10 cellular contexts compared by ENCODE assay signal in genomic region chr20:37543828-37544227, GRCh38. TPM values are rescaled to one million over a fixed set of nuclear protein-coding genes. Genes with fewer than 3 reads are reported as not detected.
A peak's percentile ranks its signal among the peaks of the same experiment; 100 is the strongest.
DNase-seq lines count a peak whose midpoint lies in the region; ATAC-seq and TF ChIP-seq lines count a peak whose summit lies in the region.
"Had no signal": no experiment of that assay in that cellular context is flagged by ENCODE, and none has a peak within 500 bp of the region (broad histone marks: within the 10 kb centered on the region; RNA-seq: fewer than 3 reads in every experiment).

No MANE protein-coding gene starts in this region.

- no peaks in the 10 kb centered on the region for H3K27me3 Mint-ChIP-seq in Caco-2 (ENCODE audit: insufficient read depth, unreplicated experiment)
- peaks cover 23% of the 10 kb centered on the region for H3K27me3 Mint-ChIP-seq in CD4-positive, alpha-beta T cell

- peaks cover 13% of the 10 kb centered on the region for H3K9me3 Mint-ChIP-seq in Caco-2 (ENCODE audit: unreplicated experiment)
- no peaks in the 10 kb centered on the region for H3K9me3 Mint-ChIP-seq in CD4-positive, alpha-beta T cell

- no peak overlapping the region for H3K4me3 Mint-ChIP-seq in Caco-2 (ENCODE audit: unreplicated experiment)
- no peak overlapping the region for H3K4me3 Mint-ChIP-seq in CD4-positive, alpha-beta T cell

- in situ Hi-C loops in GM13977 (cut with MboI; ENCODE audit: low pct_unique_long_range_greater_than_20kb, low sequenced_read_pairs, unreplicated experiment): no loop called here

- intact Hi-C loops in Caco-2 (cut with micrococcal nuclease; ENCODE audit: unreplicated experiment): no loop called here
- intact Hi-C loops in CD4-positive, alpha-beta T cell (cut with DNase I, micrococcal nuclease): no loop called here

- H3K27ac Mint-ChIP-seq in Caco-2 (ENCODE audit: unreplicated experiment): peak overlapping the region; percentile 23
- no peak overlapping the region for H3K27ac Mint-ChIP-seq in CD4-positive, alpha-beta T cell

- H3K36me3 Mint-ChIP-seq in Caco-2 (ENCODE audit: insufficient read depth, unreplicated experiment): peaks cover 6% of the 10 kb centered on the region
- no peaks in the 10 kb centered on the region for H3K36me3 Mint-ChIP-seq in CD4-positive, alpha-beta T cell (ENCODE audit: low read depth)

- POLR2A ChIA-PET in Caco-2 (lab: Charles Lee): interaction anchor here (0.5 kb wide), 1 partner anchor 276 kb away, joined by 3 read pairs; no protein-coding TSS in a partner anchor
- POLR2A ChIA-PET in CD4-positive, alpha-beta T cell (lab: Charles Lee): no interaction called here

- no TSS peak for BruUV-seq in Caco-2 (replicated peaks; lab: Mats Ljungman, UMichigan)

- peaks cover 46% of the 10 kb centered on the region for H3K4me1 Mint-ChIP-seq in Caco-2 (ENCODE audit: low read depth, unreplicated experiment)
- no peaks in the 10 kb centered on the region for H3K4me1 Mint-ChIP-seq in CD4-positive, alpha-beta T cell (ENCODE audit: low read depth)

- peak; percentile 66 to 81 for TF ChIP-seq CTCF in Caco-2 (IDR thresholded peaks at IDR 0.05; ENCODE audit: insufficient read depth in 1 of 2, low read depth in 1 of 2, low read length in 1 of 2, severe bottlenecking in 1 of 2, unreplicated experiment in 1 of 2)
- TF ChIP-seq CTCF in WERI-Rb-1 (IDR thresholded peaks at IDR 0.05; ENCODE audit: low read depth, low read length): peak; percentile 56
- TF ChIP-seq CTCF in CD4-positive, alpha-beta T cell (IDR thresholded peaks at IDR 0.05): no peak
- no peak for TF ChIP-seq CTCF in GM13977 (IDR thresholded peaks at IDR 0.05; ENCODE audit: extremely low read depth, insufficient read depth, missing control alignments)

- peaks cover 51% of the 10 kb centered on the region for H3K4me1 ChIP-seq in Caco-2
- H3K4me1 ChIP-seq: vagina had no signal

- CTCF ChIA-PET in Caco-2 (lab: Charles Lee): interaction anchor here (0.6 to 1.3 kb wide), 6 partner anchors 21 to 365 kb away, joined by 3 to 7 read pairs (median 4); partner anchors contain the start of genes MROH8 and RPN2
- CTCF ChIA-PET in CD4-positive, alpha-beta T cell (lab: Charles Lee): no interaction called here

- ATAC-seq in CD4-positive, alpha-beta T cell (ENCODE audit: poor library complexity): no peak
- ATAC-seq in GM18511 (IDR thresholded peaks at IDR 0.05; ENCODE audit: unreplicated experiment): no peak
- no peak for ATAC-seq in GM18502 (IDR thresholded peaks at IDR 0.05; ENCODE audit: poor library complexity, unreplicated experiment)

- H3K36me3 ChIP-seq in Caco-2 (ENCODE audit: control insufficient read depth, insufficient read depth, low read length): no peaks in the 10 kb centered on the region
- H3K36me3 ChIP-seq in WERI-Rb-1: no peaks in the 10 kb centered on the region
- H3K36me3 ChIP-seq: Peyer's patch, vagina had no signal

- H3K27ac ChIP-seq in WERI-Rb-1: no peak overlapping the region
- no peak overlapping the region for H3K27ac ChIP-seq in CD4-positive, alpha-beta T cell (ENCODE audit: low read depth, low read length)
- H3K27ac ChIP-seq: Peyer's patch, vagina had no signal

- H3K9me3 ChIP-seq in Caco-2 (no peaks in the 10 kb centered on the region), WERI-Rb-1 (ENCODE audit: severe bottlenecking) (no peaks in the 10 kb centered on the region)
- H3K9me3 ChIP-seq in CD4-positive, alpha-beta T cell (ENCODE audit: control insufficient read depth, low read length): no peaks in the 10 kb centered on the region
- H3K9me3 ChIP-seq: Peyer's patch, vagina had no signal

- H3K27me3 ChIP-seq in Caco-2 (replicated peaks; ENCODE audit: control insufficient read depth, insufficient read depth, low read length) (no peaks in the 10 kb centered on the region), WERI-Rb-1 (ENCODE audit: insufficient read depth, low read depth, severe bottlenecking) (no peaks in the 10 kb centered on the region)
- H3K27me3 ChIP-seq in CD4-positive, alpha-beta T cell (ENCODE audit: control insufficient read depth, insufficient read depth, low read length): peaks cover 5% of the 10 kb centered on the region
- H3K27me3 ChIP-seq: Peyer's patch, vagina had no signal

- H3K4me3 ChIP-seq in Caco-2 (ENCODE audit: low read depth, low read length) (no peak overlapping the region), WERI-Rb-1 (ENCODE audit: low read depth, low read length) (no peak overlapping the region)
- H3K4me3 ChIP-seq: Peyer's patch, vagina had no signal

- DNase-seq in Caco-2: peak; percentile 71 to 76
- DNase-seq in HuH-7 (ENCODE audit: low spot score): peak; percentile 70
- DNase-seq in WERI-Rb-1: peak; percentile 21
- peak; percentile 54 for DNase-seq in islet precursor cell
- no peak for DNase-seq in CD4-positive, alpha-beta T cell
- DNase-seq in GM13977 (ENCODE audit: low spot score): no peak

RNA-seq across cellular contexts. Expression of gene BLCAP, which starts 16.2 kb away (rescaled TPM):
- 123 and 129 TPM in 2 replicates for total RNA-seq in Caco-2 (2022)
- 10 to 100 TPM; 59.4 to 60.1 TPM for total RNA-seq in CD4-positive, alpha-beta T cell

RNA-seq across cellular contexts. Expression of gene NNAT, which starts 22.8 kb away (rescaled TPM):
- not detected in 2 replicates for total RNA-seq in Caco-2 (2022)
- total RNA-seq in CD4-positive, alpha-beta T cell: not detected
- total RNA-seq: Peyer's patch had no signal

Comparison
In these comparisons a context has a peak if more than half of its experiments do, and no peak if none do; other contexts are left out.
1. DNase-seq: peak in Caco-2 (2 of 2), HuH-7 (single experiment), WERI-Rb-1 (single experiment) and islet precursor cell (single experiment); none in CD4-positive, alpha-beta T cell (0 of 10) and GM13977 (single experiment).
2. CTCF ChIP-seq: peak in Caco-2 (2 of 2) and WERI-Rb-1 (single experiment); none in CD4-positive, alpha-beta T cell (single experiment) and GM13977 (single experiment).